ENCODE assay signal across 19 cellular contexts in genomic region chr15:99537344-99537743, GRCh38. TPM values are rescaled to one million over a fixed set of nuclear protein-coding genes. Genes with fewer than 3 reads are reported as not detected.
A peak's percentile ranks its signal among the peaks of the same experiment; 100 is the strongest.
DNase-seq lines count a peak whose midpoint lies in the region; ATAC-seq and TF ChIP-seq lines count a peak whose summit lies in the region.
"Had no signal": no experiment of that assay in that cellular context is flagged by ENCODE, and none has a peak within 500 bp of the region (broad histone marks: within the 10 kb centered on the region; RNA-seq: fewer than 3 reads in every experiment).

No MANE protein-coding gene starts in this region.

- in situ Hi-C loops in IMR-90 (cut with MboI; ENCODE audit: low sequenced_read_pairs) = no loop called here

- H4K20me1 ChIP-seq in IMR-90 (ENCODE audit: insufficient read depth, low read length) = no peaks in the 10 kb centered on the region

- no peaks in the 10 kb centered on the region for H3K9me3 ChIP-seq in IMR-90 (ENCODE audit: control insufficient read depth, insufficient read depth, low read length)
- H3K9me3 ChIP-seq in spleen = peaks cover 0 to under 1% (median 0%) of the 10 kb centered on the region in 8 donors
- H3K9me3 ChIP-seq: breast epithelium, Peyer's patch, tibial nerve had no signal

- DNase-seq in IMR-90 (peak; percentile 13), left ventricle myocardium superior (peak; percentile 37), spleen (no peak), HuH-7.5 (ENCODE audit: low spot score) (no peak), NCI-H1417 (lab: John Stamatoyannopoulos, UW) (no peak), GM10266 (ENCODE audit: extremely low spot score) (no peak)
- DNase-seq in effector CD8-positive, alpha-beta T cell (lab: John Stamatoyannopoulos, UW) = no peak
- DNase-seq: activated B cell treated with CpG ODN at 0.5 μM for 24 hours; activated CD8-positive, alpha-beta memory T cell treated with anti-CD3 and anti-CD28 coated beads, Interleukin-2, amount 10 ng/mL, durations not matched to agents 7 days and 5 days; activated naive CD4-positive, alpha-beta T cell; AML-193; NCI-H2029 treated with DMSO at 0.1 percent for 48 hours; NCI-H526 treated with DMSO at 0.1 percent for 48 hours; Peyer's patch; stimulated activated CD4-positive, alpha-beta T cell treated with anti-CD3 and anti-CD28 coated beads, Interleukin-2, amount 100 ng/mL, for 24 hours had no signal

- H3K27me3 ChIP-seq in IMR-90 (ENCODE audit: control insufficient read depth, insufficient read depth, low read length) (no peaks in the 10 kb centered on the region), spleen (replicated peaks in 1 of 7) (no peaks in the 10 kb centered on the region)
- H3K27me3 ChIP-seq: breast epithelium, MG63, Peyer's patch, tibial nerve had no signal

- H2BK120ac ChIP-seq in IMR-90 (ENCODE audit: low read depth, low read length) = no peak overlapping the region

- no peak overlapping the region for H4K5ac ChIP-seq in IMR-90 (ENCODE audit: low read depth, low read length)

- H3K9ac ChIP-seq in IMR-90 (ENCODE audit: low read depth, low read length) = peak overlapping the region; percentile 33

- TF ChIP-seq POLR2A in IMR-90 (IDR thresholded peaks at IDR 0.05; ENCODE audit: low read depth, low read length) = no peak
- TF ChIP-seq POLR2A in spleen (IDR thresholded peaks at IDR 0.05) = no peak

- TF ChIP-seq CTCF in IMR-90 (conservative IDR thresholded peaks at IDR 0.05; ENCODE audit: low read depth, low read length) (no peak), spleen (IDR thresholded peaks at IDR 0.05 in 8 of 11, conservative IDR thresholded peaks at IDR 0.05 in 3 of 11) (no peak), GM10266 (IDR thresholded peaks at IDR 0.05; ENCODE audit: control insufficient read depth, insufficient read depth, low read depth, missing control alignments) (no peak)

- POLR2A ChIA-PET in IMR-90 (lab: Charles Lee; ENCODE audit: unreplicated experiment) = no interaction called here

- no peak for TF ChIP-seq RAD21 in IMR-90 (IDR thresholded peaks at IDR 0.05; ENCODE audit: low read length)

- H3K18ac ChIP-seq in IMR-90 (ENCODE audit: low read depth, low read length) = 0 out of 2 replicates have a peak overlapping the region, but pooled peaks have one; percentile 2

- H3K9me1 ChIP-seq in IMR-90 (ENCODE audit: insufficient read depth, low read length) = peaks cover 12% of the 10 kb centered on the region

- H4K8ac ChIP-seq in IMR-90 (ENCODE audit: low read depth in 2 of 2, low read length in 2 of 2) = no peak overlapping the region; a peak in 1 of 4 replicates

- CTCF ChIA-PET in IMR-90 (lab: Yijun Ruan, JAX) = interaction anchor here (0.7 to 1.3 kb wide), 2 partner anchors 166 to 167 kb away, joined by 3 read pairs; no protein-coding TSS in a partner anchor

- no peak overlapping the region for H3K23ac ChIP-seq in IMR-90 (ENCODE audit: low read depth, low read length)

- no peak overlapping the region for H3K56ac ChIP-seq in IMR-90 (ENCODE audit: extremely low read depth, insufficient read depth, low read length)

- no peak overlapping the region for H2BK20ac ChIP-seq in IMR-90 (ENCODE audit: low read depth, low read length)

- 0 out of 3 replicates have a peak overlapping the region, but pooled peaks have one; percentile 60 for H2BK15ac ChIP-seq in IMR-90 (ENCODE audit: low read depth, low read length)

- H2AK9ac ChIP-seq in IMR-90 (replicated peaks; ENCODE audit: low read depth, low read length, poor library complexity) = no peak overlapping the region

- no CpG with 5 or more reads among the region's 4 CpGs for WGBS in IMR-90 (ENCODE audit: extremely low coverage in 2 of 2, insufficient read length in 1 of 2), 2 experiments
- 61 to 84% (median 70%) methylated on average over 4 of the region's 4 CpGs for WGBS in spleen, 5 donors

- H3K36me3 ChIP-seq in IMR-90 (ENCODE audit: control insufficient read depth, insufficient read depth, low read length) = no peaks in the 10 kb centered on the region
- H3K36me3 ChIP-seq in spleen = no peaks in the 10 kb centered on the region
- H3K36me3 ChIP-seq: breast epithelium, MG63, Peyer's patch, tibial nerve had no signal

- intact Hi-C loops in IMR-90 (cut with micrococcal nuclease) = no loop called here
- intact Hi-C loops in left ventricle myocardium superior (cut with micrococcal nuclease) = no loop called here
- intact Hi-C loops in spleen (cut with DNase I; ENCODE audit: low total_unique reads) = no loop called here

- peak overlapping the region; percentile 9; the same call in 1 of the 2 replicates for H3K4ac ChIP-seq in IMR-90 (ENCODE audit: low read depth, low read length)

- no peak; the same call in 1 of the 2 replicates for ATAC-seq in IMR-90 (ENCODE audit: low read depth)
- ATAC-seq in left ventricle myocardium superior = peak; percentile 74
- ATAC-seq: activated CD8-positive, alpha-beta memory T cell treated with anti-CD3 and anti-CD28 coated beads, Interleukin-2, amount 10 ng/mL, durations not matched to agents 7 days and 5 days had no signal

- peak overlapping the region; percentile 85; the same call in 1 of the 2 replicates for H2AK5ac ChIP-seq in IMR-90 (ENCODE audit: low read depth, low read length)

- no peak overlapping the region for H2AFZ ChIP-seq in IMR-90 (replicated peaks; ENCODE audit: low read length, poor library complexity)

- H4K91ac ChIP-seq in IMR-90 (ENCODE audit: insufficient read depth, low read depth, low read length) = peak overlapping the region; percentile 19; the same call in 1 of the 2 replicates

- H3K27ac ChIP-seq in IMR-90 (ENCODE audit: insufficient read depth, low read length) (no peak overlapping the region), cingulate gyrus (ENCODE audit: low read depth, low read length) (peak overlapping the region; percentile 84), spleen (peak overlapping the region in 6 of 8 donors; percentile 12 to 53 (median 36))
- H3K27ac ChIP-seq: Peyer's patch had no signal

- no peak overlapping the region for H3K4me2 ChIP-seq in IMR-90 (ENCODE audit: low read depth, low read length)

- H3K4me3 ChIP-seq in IMR-90 (ENCODE audit: insufficient read depth, low read depth, low read length) = no peak overlapping the region
- H3K4me3 ChIP-seq in spleen = no peak overlapping the region
- H3K4me3 ChIP-seq: breast epithelium, MG63, Peyer's patch, tibial nerve had no signal

- no peaks in the 10 kb centered on the region; a peak in 1 of 4 replicates for H3K79me1 ChIP-seq in IMR-90 (ENCODE audit: low read depth in 1 of 2, low read length in 2 of 2)

- H2BK5ac ChIP-seq in IMR-90 (ENCODE audit: low read depth, low read length, poor library complexity, severe bottlenecking) = no peak overlapping the region

- 0 out of 2 replicates have a peak overlapping the region, but pooled peaks have one; percentile 3 for H3K14ac ChIP-seq in IMR-90 (replicated peaks; ENCODE audit: low read depth, low read length)

- H3K4me1 ChIP-seq in IMR-90 (ENCODE audit: control insufficient read depth, insufficient read depth, low read length) (peaks cover 8% of the 10 kb centered on the region), spleen (peaks cover 0 to 5% (median 0%) of the 10 kb centered on the region in 6 donors)
- H3K4me1 ChIP-seq: Peyer's patch had no signal

- BruUV-seq in IMR-90 (replicated peaks; lab: Mats Ljungman, UMichigan) = no TSS peak

- dilution Hi-C loops in IMR-90 (cut with HindIII; ENCODE audit: low sequenced_read_pairs, unreplicated experiment) = no loop called here

TF ChIP-seq in IMR-90, 13 proteins besides CTCF, POLR2A, EP300 and RAD21:
- TF ChIP-seq MXI1 (IDR thresholded peaks at IDR 0.05; ENCODE audit: borderline replicate concordance, low read depth, low read length) = no peak
- no peak for TF ChIP-seq RCOR1 (IDR thresholded peaks at IDR 0.05; ENCODE audit: insufficient replicate concordance, low read length)

RNA-seq across cellular contexts. Expression of gene MEF2A, which starts 28.4 kb away (rescaled TPM):
- total RNA-seq in IMR-90 (2012; rRNA removed) (16.7 and 20.8 TPM in 2 replicates), left ventricle myocardium superior (160 TPM), spleen (100 to 1,000 TPM in 3 of 7 donors, 10 to 100 TPM in 4; 74.2 to 143 (median 96.4) TPM)
- polyA plus RNA-seq in IMR-90 (2012; rRNA removed) (16.1 and 16.6 TPM in 2 replicates), spleen (10 to 100 TPM; 21.9 to 27.8 (median 27.2) TPM)
- polyA plus RNA-seq in IMR-90 (2012; cell fraction: cytosol; rRNA removed) = 7.0 and 12.0 TPM in 2 replicates
- 43.0 and 72.9 TPM in 2 replicates for polyA plus RNA-seq in IMR-90 (2012; cell fraction: nucleus; rRNA removed; ENCODE audit: low replicate concordance)

Comparison
In these comparisons a context has a peak if more than half of its experiments do, and no peak if none do; other contexts are left out.
1. DNase-seq: peak in IMR-90 (single experiment) and left ventricle myocardium superior (single experiment); none in spleen (single experiment), effector CD8-positive, alpha-beta T cell (single experiment), HuH-7.5 (single experiment), NCI-H1417 (0 of 3) and GM10266 (single experiment).